ENCODE assay signal across 8 cellular contexts in the genomic region with DNA sequence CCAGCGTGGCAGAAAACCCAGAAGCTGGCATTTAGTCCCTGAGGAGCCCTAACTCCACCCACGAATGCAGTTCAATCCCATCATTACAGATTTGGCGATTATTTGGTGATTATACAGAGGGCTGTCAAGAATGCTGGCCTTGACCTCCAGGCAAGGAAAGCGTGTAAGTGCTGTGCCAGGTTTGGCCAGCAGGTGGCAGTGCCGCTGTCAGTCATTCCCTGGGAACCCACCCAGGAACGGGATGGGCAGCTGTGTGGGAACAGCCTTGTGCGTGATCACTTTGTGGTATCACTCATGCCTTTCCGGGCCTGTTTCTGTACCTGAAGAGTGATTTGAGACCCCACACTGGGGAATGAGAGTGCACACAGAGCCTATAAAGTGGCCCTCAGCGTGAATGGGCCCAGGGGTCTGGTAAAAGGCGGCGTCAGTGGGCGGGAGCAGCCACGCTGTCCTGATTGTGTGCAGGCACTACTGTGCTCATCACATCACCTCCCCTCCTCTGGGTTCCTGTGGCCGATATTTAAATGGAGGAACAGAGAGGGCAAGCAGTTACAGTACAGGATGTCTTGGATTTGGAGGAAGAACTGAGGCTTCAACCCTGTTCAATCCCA.
DNase-seq lines count a peak whose midpoint lies in the region; ATAC-seq and TF ChIP-seq lines count a peak whose summit lies in the region.

No MANE protein-coding gene starts in this region.

- H3K27me3 ChIP-seq in lung (ENCODE audit: control insufficient read depth, insufficient read depth), result no peaks in the 10 kb centered on the region

- H3K9me3 Mint-ChIP-seq in dendritic cell treated with granulocyte-macrophage colony-stimulating factor and Interleukin-4, amounts not matched to agents 40 ng/mL and 50 ng/mL, for 4 days, result no peaks in the 10 kb centered on the region

- no peaks in the 10 kb centered on the region for H3K4me1 ChIP-seq in lung (ENCODE audit: control insufficient read depth in 2 of 2, insufficient read depth in 2 of 2, low read length in 2 of 2)

- no peak overlapping the region for H3K4me3 Mint-ChIP-seq in dendritic cell treated with granulocyte-macrophage colony-stimulating factor and Interleukin-4, amounts not matched to agents 40 ng/mL and 50 ng/mL, for 4 days

- peaks cover 0 to 2% of the 10 kb centered on the region in 2 donors for H3K9me3 ChIP-seq in lung (ENCODE audit: control insufficient read depth in 2 of 2, insufficient read depth in 1 of 2, low read length in 1 of 2)

- 41 to 44% methylated on average over 14 of the region's 14 CpGs for WGBS in lung, 2 donors

- H3K36me3 Mint-ChIP-seq in dendritic cell treated with granulocyte-macrophage colony-stimulating factor and Interleukin-4, amounts not matched to agents 40 ng/mL and 50 ng/mL, for 4 days (ENCODE audit: low read depth), result no peaks in the 10 kb centered on the region

- intact Hi-C loops in dendritic cell treated with granulocyte-macrophage colony-stimulating factor and Interleukin-4, amounts not matched to agents 40 ng/mL and 50 ng/mL, for 4 days (cut with micrococcal nuclease), result no loop called here

- TF ChIP-seq CTCF in LNCAP (IDR thresholded peaks at IDR 0.05) (peak; percentile 99), lung (IDR thresholded peaks at IDR 0.05; ENCODE audit: control extremely low read depth, extremely low read depth) (peak; percentile 65)

- H3K4me3 ChIP-seq in lung, result no peak overlapping the region

- ATAC-seq in lung (ENCODE audit: insufficient read depth, low FRiP score), result peak; percentile 71
- no peak for ATAC-seq in HG03095 (IDR thresholded peaks at IDR 0.05; ENCODE audit: unreplicated experiment)
- ATAC-seq in GM19452 (IDR thresholded peaks at IDR 0.05; ENCODE audit: unreplicated experiment), result no peak

- no peak overlapping the region for H3K27ac ChIP-seq in lung (ENCODE audit: low read depth in 1 of 2, low read length in 1 of 2)

- peak; percentile 7 for DNase-seq in GDM1 (lab: John Stamatoyannopoulos, UW)
- peak; percentile 37 to 42 for DNase-seq in activated CD4-positive, alpha-beta T cell treated with anti-CD3 and anti-CD28 coated beads, Interleukin-2, amount 50 U/mL, for 24 hours (ENCODE audit: low read depth in 1 of 2, low spot score in 1 of 2)
- DNase-seq in lung (ENCODE audit: low spot score), result peak; percentile 62
- DNase-seq in stimulated activated CD8-positive, alpha-beta memory T cell treated with anti-CD3 and anti-CD28 coated beads, Interleukin-2, amount 100 ng/mL, for 1 hour (ENCODE audit: low read depth in 2 of 2), result peak; percentile 17 to 30

- H3K27me3 Mint-ChIP-seq in dendritic cell treated with granulocyte-macrophage colony-stimulating factor and Interleukin-4, amounts not matched to agents 40 ng/mL and 50 ng/mL, for 4 days, result peaks cover 13% of the 10 kb centered on the region

- H3K4me1 Mint-ChIP-seq in dendritic cell treated with granulocyte-macrophage colony-stimulating factor and Interleukin-4, amounts not matched to agents 40 ng/mL and 50 ng/mL, for 4 days (ENCODE audit: low read depth), result peaks cover 10% of the 10 kb centered on the region

- H3K36me3 ChIP-seq in lung (ENCODE audit: control insufficient read depth in 2 of 2, insufficient read depth in 2 of 2, low read length in 2 of 2), result no peaks in the 10 kb centered on the region

- H3K27ac Mint-ChIP-seq in dendritic cell treated with granulocyte-macrophage colony-stimulating factor and Interleukin-4, amounts not matched to agents 40 ng/mL and 50 ng/mL, for 4 days, result peak overlapping the region; percentile 6

Comparison
In these comparisons a context has a peak if more than half of its experiments do, and no peak if none do; other contexts are left out.
1. DNase-seq: peak in every context shown above with its lines; median percentile 62 in lung; 40 in activated CD4-positive, alpha-beta T cell treated with anti-CD3 and anti-CD28 coated beads, Interleukin-2, amount 50 U/mL, for 24 hours; 24 in stimulated activated CD8-positive, alpha-beta memory T cell treated with anti-CD3 and anti-CD28 coated beads, Interleukin-2, amount 100 ng/mL, for 1 hour; 7 in GDM1.